ENCODE assay signal across 27 cellular contexts in the genomic region with DNA sequence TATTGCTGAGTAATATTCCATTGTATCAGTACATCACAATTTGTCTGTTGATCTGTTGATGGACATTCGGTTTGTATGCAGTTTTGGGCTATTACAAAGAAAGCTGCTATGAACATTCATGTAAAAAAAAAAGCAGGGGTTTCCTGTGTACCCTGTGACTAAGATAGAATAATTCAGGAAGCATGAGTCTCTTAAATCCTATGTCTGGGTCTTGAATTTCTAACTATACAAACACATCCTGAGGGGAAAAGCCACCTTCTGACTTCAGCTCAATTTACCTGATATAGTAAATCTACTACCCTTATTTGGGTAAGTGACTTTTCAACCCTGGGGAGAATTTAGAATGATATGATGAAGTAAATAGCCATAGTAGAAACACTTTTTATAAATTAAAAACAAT.
DNase-seq lines count a peak whose midpoint lies in the region; FAIRE-seq and TF ChIP-seq lines count a peak whose summit lies in the region.
"Had no signal": no experiment of that assay in that cellular context is flagged by ENCODE, and none has a peak within 500 bp of the region (broad histone marks: within the 10 kb centered on the region; RNA-seq: fewer than 3 reads in every experiment).

No MANE protein-coding gene starts in this region.

- no peak overlapping the region for H3K27ac ChIP-seq in endothelial cell of umbilical vein (ENCODE audit: insufficient read depth, low read depth, low read length)
- H3K27ac ChIP-seq: BLaER1 had no signal

- H3K4me2 ChIP-seq in endothelial cell of umbilical vein (ENCODE audit: insufficient read depth, low read length), result no peak overlapping the region
- H3K4me2 ChIP-seq: BLaER1 had no signal

- CTCF ChIA-PET in endothelial cell of umbilical vein (lab: Charles Lee), result no interaction called here

- dilution Hi-C loops in endothelial cell of umbilical vein (cut with MboI; ENCODE audit: extremely low pct_ligation_motif_present, low sequenced_read_pairs), result no loop called here

- DNase-seq in HT1080 (ENCODE audit: low read depth), result peak; percentile 7
- peak; percentile 44 for DNase-seq in bronchial epithelial cell (ENCODE audit: low read depth)
- DNase-seq in endothelial cell of umbilical vein (ENCODE audit: low read depth, low spot score), result no peak
- no peak for DNase-seq in AML-193 (lab: John Stamatoyannopoulos, UW)
- no peak for DNase-seq in SHP77 (lab: John Stamatoyannopoulos, UW)
- no peak for DNase-seq in NOMO-1 treated with dmso at 0.1 percent for 144 hours (lab: John Stamatoyannopoulos, UW; ENCODE audit: unreplicated experiment)
- DNase-seq in T-helper 2 cell, result no peak
- DNase-seq: 8988T; ACHN; BE2C; C1 segment of cervical spinal cord; CD4-positive, alpha-beta memory T cell; CD4-positive, CD25-positive, alpha-beta regulatory T cell; CD8-positive, alpha-beta memory T cell; COR-L47; DMS 273 treated with DMSO at 0.1 percent for 48 hours; DMS153; DMS53; DMS79; DND-41; EL; GF-D8 had no signal

- FAIRE-seq in bronchial epithelial cell (lab: Jason Lieb, UNC) (no peak), endothelial cell of umbilical vein (lab: Jason Lieb, UNC) (no peak)
- FAIRE-seq: A204.1, G401.6, GM12891, GM19239 had no signal

- no peaks in the 10 kb centered on the region for H4K20me1 ChIP-seq in endothelial cell of umbilical vein (replicated peaks; ENCODE audit: control insufficient read depth, extremely low read depth, insufficient read depth, low read length)
- H4K20me1 ChIP-seq: BLaER1 had no signal

- TF ChIP-seq CTCF in bronchial epithelial cell (IDR thresholded peaks at IDR 0.05; ENCODE audit: insufficient read depth, low read length, severe bottlenecking) (no peak), endothelial cell of umbilical vein (IDR thresholded peaks at IDR 0.05; ENCODE audit: extremely low read depth in 1 of 2, insufficient read depth in 1 of 2, low read depth in 1 of 2, low read length in 2 of 2) (no peak)

- no peak for TF ChIP-seq POLR2A in endothelial cell of umbilical vein (IDR thresholded peaks at IDR 0.05; ENCODE audit: low read depth, low read length)

- intact Hi-C loops in endothelial cell of umbilical vein (cut with micrococcal nuclease), result no loop called here

- POLR2A ChIA-PET in endothelial cell of umbilical vein (lab: Charles Lee), result no interaction called here

- no peaks in the 10 kb centered on the region for H3K79me2 ChIP-seq in endothelial cell of umbilical vein (ENCODE audit: control insufficient read depth, insufficient read depth, low read length)

- no peak overlapping the region for H3K4me3 ChIP-seq in bronchial epithelial cell (ENCODE audit: low read depth, low read length)
- H3K4me3 ChIP-seq in endothelial cell of umbilical vein (replicated peaks in 1 of 3; ENCODE audit: insufficient read depth in 1 of 3, low read depth in 1 of 3, low read length in 3 of 3), result no peak overlapping the region
- H3K4me3 ChIP-seq: BLaER1 had no signal

- no peaks in the 10 kb centered on the region for H3K9me3 ChIP-seq in endothelial cell of umbilical vein (replicated peaks; ENCODE audit: control insufficient read depth, insufficient read depth, low read length)
- H3K9me3 ChIP-seq: BE2C, BLaER1 had no signal

- H3K27me3 ChIP-seq in bronchial epithelial cell (ENCODE audit: control insufficient read depth, insufficient read depth, low read length) (no peaks in the 10 kb centered on the region), endothelial cell of umbilical vein (ENCODE audit: control insufficient read depth in 2 of 2, insufficient read depth in 2 of 2, low read length in 2 of 2) (no peaks in the 10 kb centered on the region)
- H3K27me3 ChIP-seq: BE2C, BLaER1 had no signal

- BruUV-seq in endothelial cell of umbilical vein (replicated peaks; lab: Mats Ljungman, UMichigan), result no TSS peak

- H3K9ac ChIP-seq in endothelial cell of umbilical vein (replicated peaks; ENCODE audit: extremely low read depth, insufficient read depth, low read length), result no peak overlapping the region
- H3K9ac ChIP-seq: BLaER1 had no signal

- no peaks in the 10 kb centered on the region for H3K4me1 ChIP-seq in endothelial cell of umbilical vein (ENCODE audit: control insufficient read depth, extremely low read depth, insufficient read depth, low read length)
- H3K4me1 ChIP-seq: BE2C, BLaER1 had no signal

- H3K36me3 ChIP-seq in bronchial epithelial cell (ENCODE audit: control insufficient read depth, insufficient read depth, low read length), result no peaks in the 10 kb centered on the region
- H3K36me3 ChIP-seq in endothelial cell of umbilical vein (ENCODE audit: control insufficient read depth in 2 of 2, extremely low read depth in 1 of 2, insufficient read depth in 2 of 2, low read length in 2 of 2), result no peaks in the 10 kb centered on the region
- H3K36me3 ChIP-seq: BE2C, BLaER1 had no signal

- no peak overlapping the region for H2AFZ ChIP-seq in endothelial cell of umbilical vein (ENCODE audit: low read depth, low read length)

- no peaks in the 10 kb centered on the region for H3K9me1 ChIP-seq in endothelial cell of umbilical vein (replicated peaks; ENCODE audit: control insufficient read depth, extremely low read depth, insufficient read depth, low read length)

TF ChIP-seq in endothelial cell of umbilical vein, 7 proteins besides CTCF, POLR2A, EP300 and RAD21:
- TF ChIP-seq JUN (IDR thresholded peaks at IDR 0.05; ENCODE audit: borderline replicate concordance, insufficient read depth, insufficient read length, low read depth) (no peak), POLR2AphosphoS5 (IDR thresholded peaks at IDR 0.05; ENCODE audit: insufficient read depth, low read depth, low read length) (no peak), EZH2 (IDR thresholded peaks at IDR 0.05; ENCODE audit: borderline replicate concordance, low read depth, low read length, severe bottlenecking) (no peak), FOS (IDR thresholded peaks at IDR 0.05; ENCODE audit: borderline replicate concordance, insufficient read depth, low read length) (peak; percentile 29)

Comparison
In these comparisons a context has a peak if more than half of its experiments do, and no peak if none do; other contexts are left out.
1. DNase-seq: peak in HT1080 (single experiment) and bronchial epithelial cell (single experiment); none in endothelial cell of umbilical vein (single experiment), AML-193 (0 of 2), SHP77 (0 of 2), NOMO-1 treated with dmso at 0.1 percent for 144 hours (single experiment) and T-helper 2 cell (0 of 5).